ENCODE assay signal across 12 cellular contexts in the genomic region with DNA sequence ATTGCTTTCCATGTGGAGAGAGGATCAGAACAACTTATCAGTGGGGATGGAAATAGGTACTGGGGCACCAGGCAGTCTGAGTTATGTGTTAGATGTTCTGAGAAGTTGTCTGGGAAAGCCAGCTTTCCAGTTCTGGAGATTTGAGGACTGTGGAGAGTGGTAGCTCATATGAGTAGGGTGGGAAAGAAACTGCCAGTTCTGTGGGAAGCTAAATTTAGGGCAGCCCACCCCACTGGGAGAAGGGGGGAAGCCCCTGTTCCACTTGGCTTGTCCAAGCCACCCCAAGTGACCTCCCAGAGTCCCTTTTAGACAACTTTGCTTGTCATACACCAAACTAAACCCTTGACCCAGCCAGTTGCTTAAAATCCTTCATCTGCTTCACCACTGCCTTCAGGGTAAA.
DNase-seq lines count a peak whose midpoint lies in the region; ATAC-seq and TF ChIP-seq lines count a peak whose summit lies in the region.
"Had no signal": no experiment of that assay in that cellular context is flagged by ENCODE, and none has a peak within 500 bp of the region (broad histone marks: within the 10 kb centered on the region; RNA-seq: fewer than 3 reads in every experiment).

No MANE protein-coding gene starts in this region.

- H3K4me3 ChIP-seq in BLaER1 (peak overlapping the region; percentile 42; the same call in 1 of the 2 replicates), HCT116 (replicated peaks in 1 of 2; ENCODE audit: low read depth in 1 of 2, low read length in 2 of 2) (no peak overlapping the region), gastroesophageal sphincter (no peak overlapping the region), gastrocnemius medialis (no peak overlapping the region), mucosa of descending colon (no peak overlapping the region)
- H3K4me3 ChIP-seq: MG63 had no signal

- ATAC-seq in HCT116: no peak
- ATAC-seq in gastroesophageal sphincter: no peak
- ATAC-seq in gastrocnemius medialis: no peak
- ATAC-seq in mucosa of descending colon: no peak
- no peak for ATAC-seq in HG03520 (IDR thresholded peaks at IDR 0.05; ENCODE audit: unreplicated experiment)

- H3K27me3 ChIP-seq in BLaER1 (no peaks in the 10 kb centered on the region), HCT116 (ENCODE audit: insufficient read depth, low read length) (no peaks in the 10 kb centered on the region), gastroesophageal sphincter (no peaks in the 10 kb centered on the region), gastrocnemius medialis (no peaks in the 10 kb centered on the region)
- H3K27me3 ChIP-seq: MG63 had no signal

- H3K9me3 ChIP-seq in BLaER1 (no peaks in the 10 kb centered on the region), HCT116 (ENCODE audit: control insufficient read depth in 1 of 2, insufficient read depth in 1 of 2, low read depth in 1 of 2, low read length in 2 of 2) (no peaks in the 10 kb centered on the region), gastroesophageal sphincter (no peaks in the 10 kb centered on the region), gastrocnemius medialis (no peaks in the 10 kb centered on the region), mucosa of descending colon (no peaks in the 10 kb centered on the region)
- H3K9me3 ChIP-seq: MG63 had no signal

- peaks cover 50% of the 10 kb centered on the region for H3K4me1 ChIP-seq in BLaER1
- H3K4me1 ChIP-seq in HCT116 (ENCODE audit: control insufficient read depth in 1 of 2, insufficient read depth in 2 of 2, low read length in 2 of 2): peaks cover 64 to 77% of the 10 kb centered on the region in 2 experiments
- peaks cover 19 to 67% (median 36%) of the 10 kb centered on the region in 3 donors for H3K4me1 ChIP-seq in gastroesophageal sphincter
- H3K4me1 ChIP-seq in gastrocnemius medialis: peaks cover 39 to 54% of the 10 kb centered on the region in 2 donors
- H3K4me1 ChIP-seq in mucosa of descending colon (ENCODE audit: low read depth): peaks cover 31% of the 10 kb centered on the region

- CTCF ChIA-PET in HCT116 (lab: Charles Lee): interaction anchor here (1.5 to 1.7 kb wide), 2 partner anchors 9 to 544 kb away, joined by 5 to 7 read pairs; no protein-coding TSS in a partner anchor

- TF ChIP-seq CTCF in HCT116 (IDR thresholded peaks at IDR 0.05 in 2 of 3, conservative IDR thresholded peaks at IDR 0.05 in 1 of 3; ENCODE audit: borderline replicate concordance in 1 of 3, insufficient read depth in 1 of 3, low read depth in 2 of 3, low read length in 2 of 3) (no peak), gastroesophageal sphincter (IDR thresholded peaks at IDR 0.05) (no peak), gastrocnemius medialis (IDR thresholded peaks at IDR 0.05 in 4 of 5, conservative IDR thresholded peaks at IDR 0.05 in 1 of 5) (no peak), mucosa of descending colon (IDR thresholded peaks at IDR 0.05) (no peak)

- no TSS peak for BruUV-seq in HCT116 (replicated peaks; lab: Mats Ljungman, UMichigan)

- peak overlapping the region; percentile 95 for H3K4me2 ChIP-seq in BLaER1
- H3K4me2 ChIP-seq in HCT116 (ENCODE audit: low read length): peak overlapping the region; percentile 56

- RAD21 ChIA-PET in HCT116 (lab: Charles Lee; ENCODE audit: low non-redundant PET in 1 of 2, low total read pairs in 2 of 2, uncharacterized antibody in 2 of 2, unreplicated experiment in 2 of 2): no interaction called here

- TF ChIP-seq RAD21 in HCT116 (IDR thresholded peaks at IDR 0.05; ENCODE audit: low read depth): no peak

- peak overlapping the region; percentile 66 for H3K27ac ChIP-seq in BLaER1
- peak overlapping the region; percentile 75 for H3K27ac ChIP-seq in HCT116 (ENCODE audit: low read depth, low read length)
- peak overlapping the region; percentile 82 to 96 (median 86) for H3K27ac ChIP-seq in gastroesophageal sphincter
- H3K27ac ChIP-seq in gastrocnemius medialis: peak overlapping the region; percentile 81 to 88 (median 85)

- POLR2A ChIA-PET in HCT116 (lab: Charles Lee): interaction anchor here (2.0 to 3.1 kb wide), 2 partner anchors 7 to 11 kb away, joined by 10 to 25 read pairs; no protein-coding TSS in a partner anchor

- intact Hi-C loops in HCT116 (cut with micrococcal nuclease) (loop anchor here (5.0 to 10.0 kb wide), 4 partner anchors 156 to 893 kb away; a partner anchor contains a TSS), gastrocnemius medialis (cut with DNase I; ENCODE audit: low total_unique reads) (loop anchor here (10.0 kb wide), 1 partner anchor 906 kb away; a partner anchor contains a TSS), mucosa of descending colon (cut with DNase I, micrococcal nuclease) (loop anchor here (5.0 kb wide), 2 partner anchors 83 to 188 kb away; a partner anchor contains a TSS)

- no peak for DNase-seq in HCT116 (ENCODE audit: low read depth, low spot score)
- no peak for DNase-seq in gastrocnemius medialis
- no peak for DNase-seq in SKM-1 treated with dmso at 0.1 percent for 144 hours (lab: John Stamatoyannopoulos, UW; ENCODE audit: unreplicated experiment)
- DNase-seq in DMS79 treated with DMSO at 0.1 percent for 48 hours (lab: John Stamatoyannopoulos, UW): no peak
- DNase-seq in mucosa of descending colon: no peak
- DNase-seq: activated CD4-positive, alpha-beta T cell treated with anti-CD3 and anti-CD28 coated beads, Interleukin-2, amount 10 ng/mL, durations not matched to agents 24 days and 14 days; activated naive CD4-positive, alpha-beta T cell treated with anti-CD3 and anti-CD28 coated beads, Interleukin-2, amount 10 ng/mL, durations not matched to agents 7 days and 5 days; NCI-H187 treated with DMSO at 0.1 percent for 48 hours had no signal

- no peaks in the 10 kb centered on the region for H3K36me3 ChIP-seq in BLaER1
- no peaks in the 10 kb centered on the region for H3K36me3 ChIP-seq in HCT116 (ENCODE audit: control insufficient read depth in 1 of 2, insufficient read depth in 2 of 2, low read length in 2 of 2)
- H3K36me3 ChIP-seq in gastroesophageal sphincter: no peaks in the 10 kb centered on the region
- H3K36me3 ChIP-seq in gastrocnemius medialis: no peaks in the 10 kb centered on the region
- H3K36me3 ChIP-seq in mucosa of descending colon (ENCODE audit: low read depth): no peaks in the 10 kb centered on the region
- H3K36me3 ChIP-seq: MG63 had no signal

- in situ Hi-C loops in gastrocnemius medialis (cut with MboI; ENCODE audit: low sequenced_read_pairs in 4 of 4): loop anchor here (5.0 to 25.0 kb wide), 12 partner anchors 76 to 1656 kb away; a partner anchor contains a TSS

- TF ChIP-seq POLR2A in HCT116 (IDR thresholded peaks at IDR 0.05; ENCODE audit: borderline replicate concordance, extremely low read depth, insufficient read depth, insufficient read length) (no peak), gastroesophageal sphincter (IDR thresholded peaks at IDR 0.05) (no peak), gastrocnemius medialis (IDR thresholded peaks at IDR 0.05) (no peak)

- no peaks in the 10 kb centered on the region for H3K79me2 ChIP-seq in HCT116 (ENCODE audit: insufficient read depth, low read length)

- H3K9ac ChIP-seq in BLaER1 (peak overlapping the region; percentile 33), HCT116 (ENCODE audit: low read length) (no peak overlapping the region)

- TF ChIP-seq EP300 in gastroesophageal sphincter (IDR thresholded peaks at IDR 0.05): no peak

- H2AFZ ChIP-seq in HCT116 (ENCODE audit: low read depth, low read length, poor library complexity, severe bottlenecking): peak overlapping the region; percentile 7

- H4K20me1 ChIP-seq in BLaER1 (no peaks in the 10 kb centered on the region), HCT116 (ENCODE audit: insufficient read depth) (no peaks in the 10 kb centered on the region)

- no peaks in the 10 kb centered on the region for H3K9me2 ChIP-seq in HCT116 (ENCODE audit: insufficient read depth)

TF ChIP-seq in HCT116, 20 proteins besides CTCF, POLR2A, EP300 and RAD21:
- no peak for TF ChIP-seq ZFX (IDR thresholded peaks at IDR 0.05)
- no peak for TF ChIP-seq EZH2phosphoT487 (IDR thresholded peaks at IDR 0.05; ENCODE audit: borderline replicate concordance)
- no peak for TF ChIP-seq SRF (IDR thresholded peaks at IDR 0.05; ENCODE audit: low read depth)
